ENCODE assay signal across 15 cellular contexts in genomic region chrX:14922437-14922836, GRCh38. TPM values are rescaled to one million over a fixed set of nuclear protein-coding genes. Genes with fewer than 3 reads are reported as not detected.
DNase-seq lines count a peak whose midpoint lies in the region; ATAC-seq, FAIRE-seq and TF ChIP-seq lines count a peak whose summit lies in the region.
"Had no signal": no experiment of that assay in that cellular context is flagged by ENCODE, and none has a peak within 500 bp of the region (broad histone marks: within the 10 kb centered on the region; RNA-seq: fewer than 3 reads in every experiment).

No MANE protein-coding gene starts in this region.

- no peak for ATAC-seq in GM19035 (IDR thresholded peaks at IDR 0.05; ENCODE audit: unreplicated experiment)
- ATAC-seq in lower lobe of right lung: no peak
- ATAC-seq: gastroesophageal sphincter, left lobe of liver had no signal

- no peaks in the 10 kb centered on the region for H3K4me1 ChIP-seq in HEK293 (ENCODE audit: control insufficient read depth, insufficient read depth, low read length)
- peaks cover 17% of the 10 kb centered on the region for H3K4me1 ChIP-seq in astrocyte (ENCODE audit: insufficient read depth, low read length)
- H3K4me1 ChIP-seq in lower lobe of right lung: no peaks in the 10 kb centered on the region
- H3K4me1 ChIP-seq: gastroesophageal sphincter, Peyer's patch had no signal

- no peaks in the 10 kb centered on the region for H3K9me3 Mint-ChIP-seq in astrocyte (ENCODE audit: unreplicated experiment)
- H3K9me3 Mint-ChIP-seq: activated T-cell treated with anti-CD3 and anti-CD28 coated beads, Interleukin-2, amount 50 U/mL, for 24 hours had no signal

- no peak overlapping the region for H2AFZ ChIP-seq in astrocyte (ENCODE audit: low read depth, low read length)

- CTCF ChIA-PET in HEK293 (lab: Yijun Ruan, JAX): no interaction called here

- H3K9ac ChIP-seq in astrocyte (ENCODE audit: low read length): peak overlapping the region; percentile 74

- H3K4me2 ChIP-seq in astrocyte (ENCODE audit: low read length): peak overlapping the region; percentile 54

- POLR2A ChIA-PET in HEK293 (lab: Yijun Ruan, JAX): no interaction called here

- H3K27me3 ChIP-seq in astrocyte (ENCODE audit: insufficient read depth, low read length): no peaks in the 10 kb centered on the region
- no peaks in the 10 kb centered on the region for H3K27me3 ChIP-seq in lower lobe of right lung (ENCODE audit: low read depth)
- H3K27me3 ChIP-seq: gastroesophageal sphincter, Peyer's patch had no signal

- peaks cover 10% of the 10 kb centered on the region for H3K4me1 Mint-ChIP-seq in astrocyte (ENCODE audit: low read depth, unreplicated experiment)

- H3K36me3 ChIP-seq in HEK293 (ENCODE audit: control insufficient read depth in 2 of 2, insufficient read depth in 1 of 2, low read length in 2 of 2) (peaks cover 8 to 17% of the 10 kb centered on the region in 2 experiments), astrocyte (ENCODE audit: insufficient read depth, low read length) (no peaks in the 10 kb centered on the region), lower lobe of right lung (peaks cover 16% of the 10 kb centered on the region)
- H3K36me3 ChIP-seq: Peyer's patch had no signal

- no peaks in the 10 kb centered on the region for H3K27me3 Mint-ChIP-seq in astrocyte (ENCODE audit: low read depth, unreplicated experiment)

- peak; percentile 96 for FAIRE-seq in astrocyte (lab: Jason Lieb, UNC)
- FAIRE-seq: GM12891 had no signal

- H3K9me3 ChIP-seq in HEK293 (ENCODE audit: control insufficient read depth, insufficient read depth, low read depth, low read length) (no peaks in the 10 kb centered on the region), astrocyte (ENCODE audit: insufficient read depth, low read depth, low read length) (no peaks in the 10 kb centered on the region), lower lobe of right lung (no peaks in the 10 kb centered on the region)
- H3K9me3 ChIP-seq: gastroesophageal sphincter, Peyer's patch had no signal

- H3K4me3 ChIP-seq in AG09309 (ENCODE audit: control insufficient read depth, low read depth, low read length) (no peak overlapping the region), HEK293 (ENCODE audit: low read depth, low read length) (no peak overlapping the region), astrocyte (ENCODE audit: insufficient read depth, low read depth, low read length) (no peak overlapping the region), lower lobe of right lung (no peak overlapping the region)
- H3K4me3 ChIP-seq: gastroesophageal sphincter, Peyer's patch had no signal

- intact Hi-C loops in lower lobe of right lung (cut with DNase I): no loop called here

- no peak overlapping the region for H3K27ac ChIP-seq in HEK293 (ENCODE audit: extremely low read depth, low read depth, low read length)
- H3K27ac ChIP-seq in astrocyte (ENCODE audit: low read depth, low read length): peak overlapping the region; percentile 80
- no peak overlapping the region for H3K27ac ChIP-seq in lower lobe of right lung
- H3K27ac ChIP-seq: gastroesophageal sphincter, Peyer's patch, VCaP had no signal

- DNase-seq in AG09309 (ENCODE audit: low read depth) (peak; percentile 85), astrocyte (ENCODE audit: low read depth) (peak; percentile 91), iPS-NIHi7 (ENCODE audit: extremely low spot score) (peak; percentile 43), NCI-H69 (lab: John Stamatoyannopoulos, UW) (no peak), NCI-H446 treated with DMSO at 0.1 percent for 48 hours (lab: John Stamatoyannopoulos, UW) (no peak), lower lobe of right lung (no peak)
- DNase-seq: activated T-cell treated with anti-CD3 and anti-CD28 coated beads, Interleukin-2, amount 50 U/mL, for 24 hours; central memory CD4-positive, alpha-beta T cell; Peyer's patch had no signal

- peak overlapping the region; percentile 87 for H3K27ac Mint-ChIP-seq in astrocyte (ENCODE audit: unreplicated experiment)
- H3K27ac Mint-ChIP-seq: activated T-cell treated with anti-CD3 and anti-CD28 coated beads, Interleukin-2, amount 50 U/mL, for 24 hours had no signal

- TF ChIP-seq CTCF in AG09309 (IDR thresholded peaks at IDR 0.05; ENCODE audit: control insufficient read depth, insufficient read depth, low read depth, low read length, missing control alignments) (peak; percentile 6), HEK293 (tag by site-specific recombination; IDR thresholded peaks at IDR 0.05) (no peak), astrocyte (IDR thresholded peaks at IDR 0.05; ENCODE audit: insufficient read depth, low read depth, low read length) (no peak), lower lobe of right lung (IDR thresholded peaks at IDR 0.05) (no peak)

- no peaks in the 10 kb centered on the region for H4K20me1 ChIP-seq in astrocyte (ENCODE audit: insufficient read depth, low read length)

- no peaks in the 10 kb centered on the region for H3K79me2 ChIP-seq in astrocyte (ENCODE audit: insufficient read depth, low read length)

- H3K4me3 Mint-ChIP-seq in astrocyte (ENCODE audit: unreplicated experiment): no peak overlapping the region
- H3K4me3 Mint-ChIP-seq: activated T-cell treated with anti-CD3 and anti-CD28 coated beads, Interleukin-2, amount 50 U/mL, for 24 hours had no signal

- no peaks in the 10 kb centered on the region for H3K36me3 Mint-ChIP-seq in astrocyte (ENCODE audit: low read depth, unreplicated experiment)

TF ChIP-seq in HEK293, 187 proteins besides CTCF, POLR2A, EP300 and RAD21:
- TF ChIP-seq ZNF433 (tag by site-specific recombination; IDR thresholded peaks at IDR 0.05; ENCODE audit: low read depth) (no peak), ZNF580 (tag by site-specific recombination; IDR thresholded peaks at IDR 0.05) (no peak), SCRT2 (tag by site-specific recombination; IDR thresholded peaks at IDR 0.05) (peak; percentile 43; the same call in 1 of the 2 replicates), ZNF324 (tag by site-specific recombination; IDR thresholded peaks at IDR 0.05) (no peak), ZSCAN5A (tag by site-specific recombination; IDR thresholded peaks at IDR 0.05) (no peak), ZNF792 (tag by site-specific recombination; IDR thresholded peaks at IDR 0.05) (no peak), TRIM28 (IDR thresholded peaks at IDR 0.05; ENCODE audit: borderline replicate concordance, low read length) (no peak)

RNA-seq across cellular contexts. Expression of gene MOSPD2, which starts 49.2 kb away (rescaled TPM):
- total RNA-seq in astrocyte (13.9 and 14.6 TPM in 2 replicates), lower lobe of right lung (39.8 TPM)

RNA-seq across cellular contexts. Expression of gene FANCB, which starts 49.6 kb away (rescaled TPM):
- total RNA-seq in astrocyte: 1.9 and 2.8 TPM in 2 replicates
- 1.5 TPM for total RNA-seq in lower lobe of right lung

Comparison
In these comparisons a context has a peak if more than half of its experiments do, and no peak if none do; other contexts are left out.
1. DNase-seq: peak in AG09309 (single experiment), astrocyte (single experiment) and iPS-NIHi7 (single experiment); none in NCI-H69 (single experiment), NCI-H446 treated with DMSO at 0.1 percent for 48 hours (single experiment) and lower lobe of right lung (single experiment).